ENCODE assay signal across 8 cellular contexts in the genomic region with DNA sequence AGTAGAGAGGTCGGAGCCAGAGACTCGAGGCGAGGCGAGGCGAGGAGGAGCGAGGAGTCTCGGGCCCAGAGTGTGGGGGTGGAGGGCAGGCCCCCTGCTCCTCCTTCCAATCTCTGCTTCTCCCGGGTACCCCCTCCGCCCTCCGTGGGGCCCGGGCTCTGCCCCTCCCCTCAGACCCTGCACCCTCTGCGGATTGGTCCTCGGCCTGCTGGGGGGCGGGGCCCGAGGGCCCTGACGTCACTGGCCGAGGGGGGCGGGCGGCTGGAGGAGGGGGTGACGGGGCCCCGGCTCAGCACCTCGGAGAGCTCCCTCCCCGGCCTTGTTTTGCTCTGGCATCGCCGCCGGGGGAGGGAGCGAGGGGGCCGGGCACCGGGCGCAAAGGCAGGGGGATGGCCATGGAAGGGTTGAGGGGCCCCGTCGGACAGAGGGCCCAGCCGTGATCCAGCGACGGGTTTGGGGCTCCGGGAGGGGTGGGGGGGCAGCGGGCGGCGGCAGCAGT. TPM values are rescaled to one million over a fixed set of nuclear protein-coding genes. Genes with fewer than 3 reads are reported as not detected.
DNase-seq lines count a peak whose midpoint lies in the region; ATAC-seq and TF ChIP-seq lines count a peak whose summit lies in the region.

A gene (plus strand): TSS at position 282 of the 499 bp plus-strand sequence. CDS start 232 bp downstream, outside the sequence.

- peak; percentile 81 to 85 (median 82) for DNase-seq in CD4-positive, alpha-beta memory T cell
- DNase-seq in activated T-cell treated with anti-CD3 and anti-CD28 coated beads, Interleukin-2, amount 50 U/mL, for 24 hours: peak; percentile 90
- DNase-seq in erythroblast (lab: John Stamatoyannopoulos, UW) (peak; percentile 86 to 90), mucosa of descending colon (peak; percentile 79 to 86 (median 84))
- peak; percentile 71 to 73 for DNase-seq in stimulated activated CD8-positive, alpha-beta memory T cell treated with anti-CD3 and anti-CD28 coated beads, Interleukin-15, amount 100 ng/mL, for 48 hours (ENCODE audit: low read depth in 2 of 2)

- peak within 1 kb of the TSS; percentile 19 to 80 (median 58) for H3K4me3 Mint-ChIP-seq in CD4-positive, alpha-beta memory T cell
- H3K4me3 Mint-ChIP-seq in activated T-cell treated with anti-CD3 and anti-CD28 coated beads, Interleukin-2, amount 50 U/mL, for 24 hours: peak within 1 kb of the TSS; percentile 29

- no peaks in the 10 kb centered on the region for H3K36me3 Mint-ChIP-seq in CD4-positive, alpha-beta memory T cell
- no peaks in the 10 kb centered on the region for H3K36me3 Mint-ChIP-seq in activated T-cell treated with anti-CD3 and anti-CD28 coated beads, Interleukin-2, amount 50 U/mL, for 24 hours (ENCODE audit: low read depth)

- H3K9ac ChIP-seq in HUES6 (ENCODE audit: low read length) (peak within 1 kb of the TSS; percentile 35), OCI-LY1 (ENCODE audit: low read length) (no peak within 1 kb of the TSS)

- TF ChIP-seq CTCF in OCI-LY1 (IDR thresholded peaks at IDR 0.05; ENCODE audit: low read length) (no peak), mucosa of descending colon (IDR thresholded peaks at IDR 0.05) (no peak)

- H3K27ac Mint-ChIP-seq in CD4-positive, alpha-beta memory T cell: peak within 1 kb of the TSS in 2 of 7 donors; percentile 43 to 50
- no peak within 1 kb of the TSS for H3K27ac Mint-ChIP-seq in activated T-cell treated with anti-CD3 and anti-CD28 coated beads, Interleukin-2, amount 50 U/mL, for 24 hours

- H3K27me3 ChIP-seq in CD4-positive, alpha-beta memory T cell (ENCODE audit: insufficient read depth, low read length): peaks cover 3% of the 10 kb centered on the region
- H3K27me3 ChIP-seq in HUES6 (ENCODE audit: control insufficient read depth, insufficient read depth, low read length) (peaks cover 21% of the 10 kb centered on the region; the same call in 1 of the 2 replicates), OCI-LY1 (ENCODE audit: insufficient read depth, low read length) (peaks cover 5% of the 10 kb centered on the region; the same call in 1 of the 2 replicates)

- peaks cover 10 to 32% of the 10 kb centered on the region in 2 donors for H3K27me3 Mint-ChIP-seq in CD4-positive, alpha-beta memory T cell
- peaks cover 36% of the 10 kb centered on the region for H3K27me3 Mint-ChIP-seq in activated T-cell treated with anti-CD3 and anti-CD28 coated beads, Interleukin-2, amount 50 U/mL, for 24 hours

- no peaks in the 10 kb centered on the region for H3K36me3 ChIP-seq in CD4-positive, alpha-beta memory T cell (ENCODE audit: insufficient read depth, low read length)
- H3K36me3 ChIP-seq in HUES6 (ENCODE audit: control insufficient read depth, insufficient read depth, low read length) (no peaks in the 10 kb centered on the region), OCI-LY1 (ENCODE audit: insufficient read depth, low read length) (no peaks in the 10 kb centered on the region), mucosa of descending colon (ENCODE audit: low read depth) (no peaks in the 10 kb centered on the region)

- H3K9me3 Mint-ChIP-seq in CD4-positive, alpha-beta memory T cell: no peaks in the 10 kb centered on the region
- H3K9me3 Mint-ChIP-seq in activated T-cell treated with anti-CD3 and anti-CD28 coated beads, Interleukin-2, amount 50 U/mL, for 24 hours: no peaks in the 10 kb centered on the region

- no peak within 1 kb of the TSS for H3K27ac ChIP-seq in CD4-positive, alpha-beta memory T cell (ENCODE audit: low read depth, low read length)
- H3K27ac ChIP-seq in HUES6 (ENCODE audit: low read depth, low read length) (no peak within 1 kb of the TSS), OCI-LY1 (ENCODE audit: low read depth, low read length, poor library complexity, severe bottlenecking) (no peak within 1 kb of the TSS)

- H3K4me2 ChIP-seq in OCI-LY1 (ENCODE audit: low read length): peak within 1 kb of the TSS; percentile 89

- CTCF ChIA-PET in CD4-positive, alpha-beta memory T cell (lab: Charles Lee; ENCODE audit: partially characterized antibody): interaction anchor here (2.3 to 3.8 kb wide), 2 partner anchors 23 to 98 kb away, joined by 7 to 11 read pairs; no protein-coding TSS in a partner anchor

- H3K79me2 ChIP-seq in OCI-LY1 (ENCODE audit: insufficient read depth, low read length): no peaks in the 10 kb centered on the region

- no peaks in the 10 kb centered on the region for H3F3A ChIP-seq in OCI-LY1 (ENCODE audit: insufficient read depth, low read length)

- POLR2A ChIA-PET in CD4-positive, alpha-beta memory T cell (lab: Charles Lee; ENCODE audit: partially characterized antibody): interaction anchor here (1.0 to 2.8 kb wide), 7 partner anchors 17 to 92 kb away, joined by 3 to 13 read pairs (median 4); a partner anchor contains a TSS

- no peak for TF ChIP-seq POLR2A in erythroblast (IDR thresholded peaks at IDR 0.05; ENCODE audit: low read length)

- no peak within 1 kb of the TSS for H2AFZ ChIP-seq in OCI-LY1 (ENCODE audit: low read length)

- H3K4me3 ChIP-seq in CD4-positive, alpha-beta memory T cell (ENCODE audit: low read length in 2 of 2): no peak within 1 kb of the TSS
- H3K4me3 ChIP-seq in HUES6 (ENCODE audit: low read depth, low read length) (peak within 1 kb of the TSS; percentile 76), OCI-LY1 (ENCODE audit: low read depth, low read length, poor library complexity, severe bottlenecking) (peak within 1 kb of the TSS; percentile 52), mucosa of descending colon (no peak within 1 kb of the TSS)

- intact Hi-C loops in CD4-positive, alpha-beta memory T cell (cut with micrococcal nuclease): loop anchor here (1.0 kb wide), 2 partner anchors 16 to 90 kb away; a partner anchor contains a TSS
- intact Hi-C loops in mucosa of descending colon (cut with DNase I, micrococcal nuclease): no loop called here

- peaks cover 16% of the 10 kb centered on the region for H3K4me1 ChIP-seq in CD4-positive, alpha-beta memory T cell (ENCODE audit: insufficient read depth, low read length)
- H3K4me1 ChIP-seq in HUES6 (ENCODE audit: control insufficient read depth, insufficient read depth, low read length) (peaks cover 36% of the 10 kb centered on the region), OCI-LY1 (ENCODE audit: insufficient read depth, low read length, severe bottlenecking) (peaks cover 7% of the 10 kb centered on the region), mucosa of descending colon (ENCODE audit: low read depth) (peaks cover 11% of the 10 kb centered on the region)

- H4K20me1 ChIP-seq in OCI-LY1 (ENCODE audit: insufficient read depth, low read length): no peaks in the 10 kb centered on the region

- ATAC-seq in mucosa of descending colon (peak; percentile 92), GM21515 (IDR thresholded peaks at IDR 0.05; ENCODE audit: unreplicated experiment) (no peak)

- H3K9me3 ChIP-seq in CD4-positive, alpha-beta memory T cell (ENCODE audit: control insufficient read depth in 1 of 2, low read length in 2 of 2): no peaks in the 10 kb centered on the region
- no peaks in the 10 kb centered on the region for H3K9me3 ChIP-seq in HUES6 (ENCODE audit: control insufficient read depth, insufficient read depth, low read depth, low read length)
- H3K9me3 ChIP-seq in OCI-LY1 (ENCODE audit: low read length): no peaks in the 10 kb centered on the region
- H3K9me3 ChIP-seq in mucosa of descending colon: no peaks in the 10 kb centered on the region

- peaks cover 0 to 26% (median 19%) of the 10 kb centered on the region in 4 donors for H3K4me1 Mint-ChIP-seq in CD4-positive, alpha-beta memory T cell
- H3K4me1 Mint-ChIP-seq in activated T-cell treated with anti-CD3 and anti-CD28 coated beads, Interleukin-2, amount 50 U/mL, for 24 hours (ENCODE audit: low read depth): peaks cover 11% of the 10 kb centered on the region

- H3K9me2 ChIP-seq in OCI-LY1 (ENCODE audit: low read depth, low read length): no peaks in the 10 kb centered on the region

RNA-seq across cellular contexts. Expression of the gene that starts here (rescaled TPM):
- total RNA-seq in CD4-positive, alpha-beta memory T cell: under 1 TPM in 1 of 2 experiments, not detected in 1; 0.19 TPM
- under 1 TPM in 1 of 2 donors, not detected in 1; 0.28 TPM for polyA plus RNA-seq in CD4-positive, alpha-beta memory T cell
- total RNA-seq in mucosa of descending colon: 1 to 10 TPM in 2 of 3 donors, under 1 TPM in 1; 0.34 to 3.7 (median 1.4) TPM

Comparison
In these comparisons a context has a peak if more than half of its experiments do, and no peak if none do; other contexts are left out.
1. Peak in DNase-seq in CD4-positive, alpha-beta memory T cell; RNA of the gene not detected or under 1 TPM.
2. H3K4me3 ChIP-seq: peak in HUES6 (single experiment) and OCI-LY1 (single experiment); none in CD4-positive, alpha-beta memory T cell (0 of 2) and mucosa of descending colon (single experiment).
3. Peak in every context shown above with its lines, with median percentiles within 50 percentile points of each other: DNase-seq.